Comparison of ENCODE assay signal across 11 cellular contexts in genomic region chr19:8605514-8605913, GRCh38. TPM values are rescaled to one million over a fixed set of nuclear protein-coding genes. Genes with fewer than 3 reads are reported as not detected.
"Had no signal": no experiment of that assay in that cellular context is flagged by ENCODE, and none has a peak within 500 bp of the region (broad histone marks: within the 10 kb centered on the region; RNA-seq: fewer than 3 reads in every experiment).

No MANE protein-coding gene starts in this region.

- H3K27ac ChIP-seq: GM23248, HL-60 had no signal

- H3K9me3 ChIP-seq: HAP-1 had no signal

- DNase-seq: GM23248, GOT3, HFFc6, KG1 had no signal

- H3K4me3 ChIP-seq: GM23248, HAP-1 had no signal

- ATAC-seq: HCT116, HepG2 had no signal

- H3K27ac Mint-ChIP-seq: HFFc6, IgD-negative memory B cell had no signal

- H2AFZ ChIP-seq: GM23248 had no signal

- H3K36me3 ChIP-seq: HAP-1 had no signal

- H3K4me3 Mint-ChIP-seq: HFFc6, IgD-negative memory B cell had no signal

- FAIRE-seq: H54, HepG2 had no signal

- H3K9ac ChIP-seq: GM23248 had no signal

RNA-seq across cellular contexts. Expression of gene ADAMTS10, which starts 5.0 kb away (rescaled TPM):
- total RNA-seq: HT1080 had no signal
- polyA plus RNA-seq: IgD-negative memory B cell had no signal

RNA-seq across cellular contexts. Expression of gene NFILZ, which starts 24.9 kb away (rescaled TPM):
- total RNA-seq: GM23248, HepG2, HFFc6, HT1080 had no signal
- polyA plus RNA-seq: GM23248, HepG2, IgD-negative memory B cell had no signal

RNA-seq across cellular contexts. Expression of gene MYO1F, which starts 28.3 kb away (rescaled TPM):
- total RNA-seq: HT1080 had no signal
